ENCODE assay signal across 13 cellular contexts in genomic region chr21:31514598-31514997, GRCh38.
DNase-seq lines count a peak whose midpoint lies in the region; ATAC-seq, FAIRE-seq and TF ChIP-seq lines count a peak whose summit lies in the region.
"Had no signal": no experiment of that assay in that cellular context is flagged by ENCODE, and none has a peak within 500 bp of the region (broad histone marks: within the 10 kb centered on the region; RNA-seq: fewer than 3 reads in every experiment).

No MANE protein-coding gene starts in this region.

- no peaks in the 10 kb centered on the region for H3K9me3 Mint-ChIP-seq in activated T-helper 2 cell treated with anti-CD3 and anti-CD28 coated beads, Interferon-gamma antibody, Interleukin-2, Interleukin-4, amounts not matched to agents 10 μg/mL and 5 μg/mL and 100 μg/mL, durations not matched to agents 14 hours and 24 hours and 36 hours
- no peaks in the 10 kb centered on the region for H3K9me3 Mint-ChIP-seq in stimulated activated effector memory CD8-positive, alpha-beta T cell treated with anti-CD3 and anti-CD28 coated beads, Interleukin-12 subunit alpha, Interleukin-12 subunit beta, amount 100 ng/mL, for 72 hours
- H3K9me3 Mint-ChIP-seq: CD8-positive, alpha-beta T cell had no signal

- H3K27me3 Mint-ChIP-seq in activated T-helper 2 cell treated with anti-CD3 and anti-CD28 coated beads, Interferon-gamma antibody, Interleukin-2, Interleukin-4, amounts not matched to agents 10 μg/mL and 5 μg/mL and 100 μg/mL, durations not matched to agents 14 hours and 24 hours and 36 hours (ENCODE audit: low read depth) = peaks cover 32% of the 10 kb centered on the region

- peaks cover 13% of the 10 kb centered on the region for H3K4me1 Mint-ChIP-seq in activated T-helper 2 cell treated with anti-CD3 and anti-CD28 coated beads, Interferon-gamma antibody, Interleukin-2, Interleukin-4, amounts not matched to agents 10 μg/mL and 5 μg/mL and 100 μg/mL, durations not matched to agents 14 hours and 24 hours and 36 hours (ENCODE audit: low read depth)
- H3K4me1 Mint-ChIP-seq in stimulated activated effector memory CD8-positive, alpha-beta T cell treated with anti-CD3 and anti-CD28 coated beads, Interleukin-12 subunit alpha, Interleukin-12 subunit beta, amount 100 ng/mL, for 72 hours = peaks cover 3% of the 10 kb centered on the region

- no peaks in the 10 kb centered on the region for H3K27me3 ChIP-seq in dorsolateral prefrontal cortex

- ATAC-seq in stimulated activated effector memory CD8-positive, alpha-beta T cell treated with anti-CD3 and anti-CD28 coated beads, Interleukin-12 subunit alpha, Interleukin-12 subunit beta, amount 100 ng/mL, for 72 hours = no peak
- ATAC-seq: CD8-positive, alpha-beta T cell; right cardiac atrium had no signal

- H3K27ac ChIP-seq in dorsolateral prefrontal cortex = peak overlapping the region in 52 of 59 donors; percentile 8 to 87 (median 70)

- peak; percentile 15 for TF ChIP-seq CTCF in D721Med (IDR thresholded peaks at IDR 0.05; ENCODE audit: insufficient read depth, missing control alignments)
- TF ChIP-seq CTCF in dorsolateral prefrontal cortex (IDR thresholded peaks at IDR 0.05 in 54 of 56, conservative IDR thresholded peaks at IDR 0.05 in 2 of 56; ENCODE audit: low read depth in 1 of 56, partially characterized antibody in 56 of 56) = peak; percentile 18 to 84 (median 65)

- no peak overlapping the region for H3K4me3 Mint-ChIP-seq in activated T-helper 2 cell treated with anti-CD3 and anti-CD28 coated beads, Interferon-gamma antibody, Interleukin-2, Interleukin-4, amounts not matched to agents 10 μg/mL and 5 μg/mL and 100 μg/mL, durations not matched to agents 14 hours and 24 hours and 36 hours (ENCODE audit: low read depth)
- H3K4me3 Mint-ChIP-seq in stimulated activated effector memory CD8-positive, alpha-beta T cell treated with anti-CD3 and anti-CD28 coated beads, Interleukin-12 subunit alpha, Interleukin-12 subunit beta, amount 100 ng/mL, for 72 hours = no peak overlapping the region
- H3K4me3 Mint-ChIP-seq: CD8-positive, alpha-beta T cell had no signal

- intact Hi-C loops in dorsolateral prefrontal cortex (cut with DNase I) = loop anchor here in 1 of 2 donors (2.0 to 5.0 kb wide), 3 partner anchors 42 to 167 kb away; no protein-coding TSS in a partner anchor
- intact Hi-C loops in activated T-helper 2 cell treated with anti-CD3 and anti-CD28 coated beads, Interferon-gamma antibody, Interleukin-2, Interleukin-4, amounts not matched to agents 10 μg/mL and 5 μg/mL and 100 μg/mL, durations not matched to agents 14 hours and 24 hours and 36 hours (cut with micrococcal nuclease) = no loop called here

- H3K27ac Mint-ChIP-seq in activated T-helper 2 cell treated with anti-CD3 and anti-CD28 coated beads, Interferon-gamma antibody, Interleukin-2, Interleukin-4, amounts not matched to agents 10 μg/mL and 5 μg/mL and 100 μg/mL, durations not matched to agents 14 hours and 24 hours and 36 hours = no peak overlapping the region
- no peak overlapping the region for H3K27ac Mint-ChIP-seq in stimulated activated effector memory CD8-positive, alpha-beta T cell treated with anti-CD3 and anti-CD28 coated beads, Interleukin-12 subunit alpha, Interleukin-12 subunit beta, amount 100 ng/mL, for 72 hours
- H3K27ac Mint-ChIP-seq: CD8-positive, alpha-beta T cell had no signal

- H3K4me3 ChIP-seq in dorsolateral prefrontal cortex = peak overlapping the region in 32 of 59 donors; percentile 3 to 52 (median 28)

- no peaks in the 10 kb centered on the region for H3K36me3 Mint-ChIP-seq in activated T-helper 2 cell treated with anti-CD3 and anti-CD28 coated beads, Interferon-gamma antibody, Interleukin-2, Interleukin-4, amounts not matched to agents 10 μg/mL and 5 μg/mL and 100 μg/mL, durations not matched to agents 14 hours and 24 hours and 36 hours (ENCODE audit: low read depth)
- no peaks in the 10 kb centered on the region for H3K36me3 Mint-ChIP-seq in stimulated activated effector memory CD8-positive, alpha-beta T cell treated with anti-CD3 and anti-CD28 coated beads, Interleukin-12 subunit alpha, Interleukin-12 subunit beta, amount 100 ng/mL, for 72 hours
- H3K36me3 Mint-ChIP-seq: CD8-positive, alpha-beta T cell had no signal

- DNase-seq in D721Med (ENCODE audit: insufficient read length, low spot score) = no peak
- peak; percentile 85 for DNase-seq in NCI-H345 treated with DMSO at 0.1 percent for 48 hours (lab: John Stamatoyannopoulos, UW; ENCODE audit: unreplicated experiment)
- peak; percentile 41 to 90 (median 85) for DNase-seq in dorsolateral prefrontal cortex
- DNase-seq in mucosa of gallbladder (ENCODE audit: low spot score) = peak; percentile 11
- no peak for DNase-seq in GDM1 (lab: John Stamatoyannopoulos, UW)
- DNase-seq in RCC 7860 (ENCODE audit: low spot score) = no peak
- DNase-seq in activated T-helper 2 cell treated with anti-CD3 and anti-CD28 coated beads, Interferon-gamma antibody, Interleukin-2, Interleukin-4, amounts not matched to agents 10 μg/mL and 5 μg/mL and 100 μg/mL, durations not matched to agents 14 hours and 24 hours and 36 hours (ENCODE audit: low spot score) = no peak
- DNase-seq in stimulated activated effector memory CD8-positive, alpha-beta T cell treated with anti-CD3 and anti-CD28 coated beads, Interleukin-12 subunit alpha, Interleukin-12 subunit beta, amount 100 ng/mL, for 72 hours (ENCODE audit: low spot score in 2 of 2) = no peak
- DNase-seq: CD8-positive, alpha-beta T cell; NCI-H1105 treated with DMSO at 0.1 percent for 48 hours; right cardiac atrium had no signal

- FAIRE-seq in D721Med (lab: Jason Lieb, UNC) (no peak), RCC 7860 (lab: Jason Lieb, UNC) (no peak)
- FAIRE-seq: colon, GM12892 had no signal

Comparison
In these comparisons a context has a peak if more than half of its experiments do, and no peak if none do; other contexts are left out.
1. DNase-seq: peak in NCI-H345 treated with DMSO at 0.1 percent for 48 hours (single experiment), dorsolateral prefrontal cortex (10 of 10) and mucosa of gallbladder (single experiment); none in D721Med (single experiment), GDM1 (single experiment), RCC 7860 (single experiment), activated T-helper 2 cell treated with anti-CD3 and anti-CD28 coated beads, Interferon-gamma antibody, Interleukin-2, Interleukin-4, amounts not matched to agents 10 μg/mL and 5 μg/mL and 100 μg/mL, durations not matched to agents 14 hours and 24 hours and 36 hours (single experiment) and stimulated activated effector memory CD8-positive, alpha-beta T cell treated with anti-CD3 and anti-CD28 coated beads, Interleukin-12 subunit alpha, Interleukin-12 subunit beta, amount 100 ng/mL, for 72 hours (0 of 2).